In genomic region chr11:9112075-9112474, GRCh38 we compare ENCODE assay signal across 28 cellular contexts. TPM values are rescaled to one million over a fixed set of nuclear protein-coding genes. Genes with fewer than 3 reads are reported as not detected.
"Had no signal": no experiment of that assay in that cellular context is flagged by ENCODE, and none has a peak within 500 bp of the region (broad histone marks: within the 10 kb centered on the region; RNA-seq: fewer than 3 reads in every experiment).

No MANE protein-coding gene starts in this region.

- DNase-seq: natural killer cell; occipital lobe; ovary; posterior cingulate gyrus; psoas muscle; right cardiac atrium; spleen; stimulated activated CD4-positive, alpha-beta T cell treated with anti-CD3 and anti-CD28 coated beads, Interleukin-12 subunit alpha, Interleukin-12 subunit beta, amount 100 ng/mL, for 4 hours; stimulated activated CD4-positive, alpha-beta T cell treated with anti-CD3 and anti-CD28 coated beads, Interleukin-1b, Interleukin-23, amount 100 ng/mL, for 48 hours; stimulated activated CD4-positive, alpha-beta T cell treated with anti-CD3 and anti-CD28 coated beads, Interleukin-4, amount 100 ng/mL, for 1 hour; stimulated activated CD4-positive, alpha-beta T cell treated with anti-CD3 and anti-CD28 coated beads, Interleukin-4, amount 100 ng/mL, for 4 hours; stimulated activated CD8-positive, alpha-beta memory T cell treated with anti-CD3 and anti-CD28 coated beads, Interleukin-4, amount 100 ng/mL, for 48 hours; stimulated activated naive CD4-positive, alpha-beta T cell; stimulated activated naive CD8-positive, alpha-beta T cell treated with anti-CD3 and anti-CD28 coated beads, Interleukin-15, amount 100 ng/mL, for 72 hours; stimulated activated naive CD8-positive, alpha-beta T cell treated with anti-CD3 and anti-CD28 coated beads, Interleukin-15, Interleukin-2, amounts not matched to agents 100 U/mL and 50 U/mL, for 24 hours; substantia nigra; testis; tibial artery; transverse colon; upper lobe of right lung; uterus had no signal

- H3K36me3 ChIP-seq: neural progenitor cell, ovary, spleen, suprapubic skin, transverse colon, upper lobe of right lung, uterus had no signal

- H2AFZ ChIP-seq: neural progenitor cell, parathyroid adenoma had no signal

- ATAC-seq: natural killer cell; psoas muscle; right cardiac atrium; sciatic nerve; stimulated activated memory B cell treated with anti-CD40 and anti-IgM and Interleukin-4, amounts not matched to agents 10 μg/mL and 1 μg/mL and 100 μg/mL, for 72 hours; stimulated activated naive CD8-positive, alpha-beta T cell treated with anti-CD3 and anti-CD28 coated beads, Interleukin-15, amount 100 ng/mL, for 72 hours; stimulated activated naive CD8-positive, alpha-beta T cell treated with anti-CD3 and anti-CD28 coated beads, Interleukin-15, Interleukin-2, amounts not matched to agents 100 U/mL and 50 U/mL, for 24 hours; upper lobe of right lung had no signal

- H3K9me3 ChIP-seq: ovary, suprapubic skin, testis had no signal

- H3K4me2 ChIP-seq: neural progenitor cell, smooth muscle cell had no signal

- H3K4me1 ChIP-seq: parathyroid adenoma, psoas muscle, spleen, suprapubic skin, testis, tibial artery, transverse colon, upper lobe of right lung, uterus had no signal

- H3K79me2 ChIP-seq: parathyroid adenoma had no signal

- H3K9ac ChIP-seq: neural progenitor cell, parathyroid adenoma had no signal

- H3K4me3 ChIP-seq: neural progenitor cell, ovary, psoas muscle, skin epidermis, smooth muscle cell, spleen, suprapubic skin, testis, tibial artery, transverse colon, upper lobe of right lung, uterus had no signal

- H3K27ac ChIP-seq: neural progenitor cell, ovary, parathyroid adenoma, psoas muscle, skin epidermis, spleen, suprapubic skin, testis, tibial artery, transverse colon, upper lobe of right lung, uterus had no signal

- H3K27me3 ChIP-seq: neural progenitor cell, ovary, spleen, suprapubic skin, testis, tibial artery, transverse colon, upper lobe of right lung, uterus had no signal

RNA-seq across cellular contexts. Expression of gene SCUBE2, which starts 20.7 kb away (rescaled TPM):
- total RNA-seq: natural killer cell had no signal
